In genomic region chr13:79775830-79776229, GRCh38 we compare ENCODE assay signal across 8 cellular contexts.
DNase-seq lines count a peak whose midpoint lies in the region; TF ChIP-seq lines count a peak whose summit lies in the region.

No MANE protein-coding gene starts in this region.

- TF ChIP-seq CTCF in PC-9 (conservative IDR thresholded peaks at IDR 0.05) (peak; percentile 73), neural progenitor cell (IDR thresholded peaks at IDR 0.05) (peak; percentile 80)

- CTCF ChIA-PET in PC-9 (lab: Charles Lee), result interaction anchor here (0.5 kb wide), 1 partner anchor 115 kb away, joined by 3 read pairs; no protein-coding TSS in a partner anchor
- CTCF ChIA-PET in CD4-positive, alpha-beta memory T cell (lab: Charles Lee; ENCODE audit: partially characterized antibody), result no interaction called here
- CTCF ChIA-PET in CD8-positive, alpha-beta memory T cell (lab: Charles Lee), result no interaction called here

- H3K4me2 ChIP-seq in PC-9 (peak overlapping the region; percentile 14; the same call in 1 of the 2 replicates), neural progenitor cell (no peak overlapping the region)

- H3K27me3 ChIP-seq in H7 (ENCODE audit: control insufficient read depth, insufficient read depth, low read length), result no peaks in the 10 kb centered on the region
- no peaks in the 10 kb centered on the region for H3K27me3 ChIP-seq in PC-9 (ENCODE audit: insufficient read depth, low read depth)
- H3K27me3 ChIP-seq in neural progenitor cell, result peaks cover 20% of the 10 kb centered on the region
- H3K27me3 ChIP-seq in CD4-positive, alpha-beta memory T cell (ENCODE audit: insufficient read depth, low read length), result no peaks in the 10 kb centered on the region
- no peaks in the 10 kb centered on the region for H3K27me3 ChIP-seq in CD8-positive, alpha-beta memory T cell (ENCODE audit: insufficient read depth, low read length, poor library complexity, severe bottlenecking)

- H3K4me1 ChIP-seq in PC-9 (replicated peaks; ENCODE audit: insufficient read depth) (peaks cover 18% of the 10 kb centered on the region), neural progenitor cell (peaks cover 36% of the 10 kb centered on the region)
- no peaks in the 10 kb centered on the region for H3K4me1 ChIP-seq in CD4-positive, alpha-beta memory T cell (ENCODE audit: insufficient read depth, low read length)
- no peaks in the 10 kb centered on the region for H3K4me1 ChIP-seq in CD8-positive, alpha-beta memory T cell (ENCODE audit: insufficient read depth, low read length)

- no peak overlapping the region for H3K4me3 Mint-ChIP-seq in neural progenitor cell
- H3K4me3 Mint-ChIP-seq in CD4-positive, alpha-beta memory T cell, result no peak overlapping the region
- H3K4me3 Mint-ChIP-seq in CD8-positive, alpha-beta memory T cell, result no peak overlapping the region

- intact Hi-C loops in PC-9 (cut with micrococcal nuclease; ENCODE audit: unreplicated experiment), result loop anchor here (1.0 to 10.0 kb wide), 8 partner anchors 95 to 589 kb away; no protein-coding TSS in a partner anchor
- intact Hi-C loops in CD4-positive, alpha-beta memory T cell (cut with micrococcal nuclease), result no loop called here

- no peak overlapping the region for H3K9ac ChIP-seq in neural progenitor cell

- H2AFZ ChIP-seq in PC-9 (no peak overlapping the region), neural progenitor cell (replicated peaks) (peak overlapping the region; percentile 28)

- H3K79me2 ChIP-seq in PC-9 (ENCODE audit: low read depth) (no peaks in the 10 kb centered on the region), neural progenitor cell (ENCODE audit: low read depth) (no peaks in the 10 kb centered on the region)

- H3K36me3 Mint-ChIP-seq in neural progenitor cell, result peaks cover 22% of the 10 kb centered on the region
- H3K36me3 Mint-ChIP-seq in CD4-positive, alpha-beta memory T cell, result no peaks in the 10 kb centered on the region
- H3K36me3 Mint-ChIP-seq in CD8-positive, alpha-beta memory T cell, result no peaks in the 10 kb centered on the region

- H4K20me1 ChIP-seq in PC-9 (ENCODE audit: insufficient read depth) (no peaks in the 10 kb centered on the region), neural progenitor cell (ENCODE audit: low read depth) (no peaks in the 10 kb centered on the region)

- no peak for TF ChIP-seq POLR2A in erythroblast (IDR thresholded peaks at IDR 0.05; ENCODE audit: low read length)

- H3K4me3 ChIP-seq in H7 (ENCODE audit: insufficient read depth, low read depth, low read length) (no peak overlapping the region), PC-9 (no peak overlapping the region), neural progenitor cell (no peak overlapping the region)
- no peak overlapping the region for H3K4me3 ChIP-seq in CD4-positive, alpha-beta memory T cell (ENCODE audit: low read length in 2 of 2)
- no peak overlapping the region for H3K4me3 ChIP-seq in CD8-positive, alpha-beta memory T cell (ENCODE audit: low read length)

- no peaks in the 10 kb centered on the region for H3K9me2 ChIP-seq in PC-9 (ENCODE audit: insufficient read depth)

- POLR2A ChIA-PET in PC-9 (lab: Charles Lee; ENCODE audit: unreplicated experiment), result no interaction called here
- POLR2A ChIA-PET in CD4-positive, alpha-beta memory T cell (lab: Charles Lee; ENCODE audit: partially characterized antibody), result no interaction called here
- POLR2A ChIA-PET in CD8-positive, alpha-beta memory T cell (lab: Charles Lee), result no interaction called here

- peaks cover 2% of the 10 kb centered on the region for H3K27me3 Mint-ChIP-seq in neural progenitor cell (ENCODE audit: insufficient read depth, low read depth)
- H3K27me3 Mint-ChIP-seq in CD4-positive, alpha-beta memory T cell, result no peaks in the 10 kb centered on the region
- no peaks in the 10 kb centered on the region for H3K27me3 Mint-ChIP-seq in CD8-positive, alpha-beta memory T cell

- H3K9me3 Mint-ChIP-seq in neural progenitor cell, result peaks cover 35% of the 10 kb centered on the region
- peaks cover 0 to 11% (median 7%) of the 10 kb centered on the region in 8 donors for H3K9me3 Mint-ChIP-seq in CD4-positive, alpha-beta memory T cell
- peaks cover 0 to 8% (median 3%) of the 10 kb centered on the region in 5 donors for H3K9me3 Mint-ChIP-seq in CD8-positive, alpha-beta memory T cell

- no TSS peak for BruUV-seq in PC-9 (replicated peaks; lab: Mats Ljungman, UMichigan)

- H3K27ac Mint-ChIP-seq in neural progenitor cell, result peak overlapping the region; percentile 46
- no peak overlapping the region for H3K27ac Mint-ChIP-seq in CD4-positive, alpha-beta memory T cell
- no peak overlapping the region for H3K27ac Mint-ChIP-seq in CD8-positive, alpha-beta memory T cell

- DNase-seq in COLO829 (ENCODE audit: low spot score), result peak; percentile 73
- peak; percentile 39 for DNase-seq in H7
- DNase-seq in PC-9, result peak; percentile 54 to 66
- DNase-seq in erythroblast (lab: John Stamatoyannopoulos, UW), result peak; percentile 2 to 8
- peak; percentile 61 for DNase-seq in neural progenitor cell (ENCODE audit: low spot score)
- DNase-seq in CD4-positive, alpha-beta memory T cell, result no peak
- no peak for DNase-seq in CD8-positive, alpha-beta memory T cell
- DNase-seq in NCI-H510A (lab: John Stamatoyannopoulos, UW), result no peak

- peaks cover 50% of the 10 kb centered on the region for H3K4me1 Mint-ChIP-seq in neural progenitor cell
- H3K4me1 Mint-ChIP-seq in CD4-positive, alpha-beta memory T cell, result no peaks in the 10 kb centered on the region
- H3K4me1 Mint-ChIP-seq in CD8-positive, alpha-beta memory T cell, result no peaks in the 10 kb centered on the region

- H3K36me3 ChIP-seq in H7 (replicated peaks; ENCODE audit: control insufficient read depth, insufficient read depth, low read length) (no peaks in the 10 kb centered on the region), PC-9 (ENCODE audit: low read depth) (no peaks in the 10 kb centered on the region), neural progenitor cell (no peaks in the 10 kb centered on the region)
- H3K36me3 ChIP-seq in CD4-positive, alpha-beta memory T cell (ENCODE audit: insufficient read depth, low read length), result no peaks in the 10 kb centered on the region
- no peaks in the 10 kb centered on the region for H3K36me3 ChIP-seq in CD8-positive, alpha-beta memory T cell (ENCODE audit: insufficient read depth, low read length)

- peaks cover 9% of the 10 kb centered on the region; the same call in 1 of the 2 replicates for H3K9me3 ChIP-seq in PC-9 (ENCODE audit: insufficient read depth, low read depth)
- H3K9me3 ChIP-seq in neural progenitor cell (ENCODE audit: low read depth), result no peaks in the 10 kb centered on the region
- no peaks in the 10 kb centered on the region for H3K9me3 ChIP-seq in CD4-positive, alpha-beta memory T cell (ENCODE audit: control insufficient read depth in 1 of 2, low read length in 2 of 2)
- no peaks in the 10 kb centered on the region for H3K9me3 ChIP-seq in CD8-positive, alpha-beta memory T cell (ENCODE audit: low read length)

- no peaks in the 10 kb centered on the region for H3F3A ChIP-seq in PC-9 (ENCODE audit: insufficient read depth, low read depth)
- H3F3A ChIP-seq in neural progenitor cell (ENCODE audit: low read depth), result peaks cover 11% of the 10 kb centered on the region

- H3K27ac ChIP-seq in PC-9 (no peak overlapping the region), neural progenitor cell (no peak overlapping the region)
- no peak overlapping the region for H3K27ac ChIP-seq in CD4-positive, alpha-beta memory T cell (ENCODE audit: low read depth, low read length)
- no peak overlapping the region for H3K27ac ChIP-seq in CD8-positive, alpha-beta memory T cell (ENCODE audit: low read depth, low read length)

Comparison
In these comparisons a context has a peak if more than half of its experiments do, and no peak if none do; other contexts are left out.
1. DNase-seq: peak in COLO829 (single experiment), H7 (single experiment), PC-9 (2 of 2), erythroblast (2 of 2) and neural progenitor cell (single experiment); none in CD4-positive, alpha-beta memory T cell (0 of 5), CD8-positive, alpha-beta memory T cell (0 of 5) and NCI-H510A (single experiment).